Comparison of ENCODE assay signal across 9 cellular contexts in the genomic region with DNA sequence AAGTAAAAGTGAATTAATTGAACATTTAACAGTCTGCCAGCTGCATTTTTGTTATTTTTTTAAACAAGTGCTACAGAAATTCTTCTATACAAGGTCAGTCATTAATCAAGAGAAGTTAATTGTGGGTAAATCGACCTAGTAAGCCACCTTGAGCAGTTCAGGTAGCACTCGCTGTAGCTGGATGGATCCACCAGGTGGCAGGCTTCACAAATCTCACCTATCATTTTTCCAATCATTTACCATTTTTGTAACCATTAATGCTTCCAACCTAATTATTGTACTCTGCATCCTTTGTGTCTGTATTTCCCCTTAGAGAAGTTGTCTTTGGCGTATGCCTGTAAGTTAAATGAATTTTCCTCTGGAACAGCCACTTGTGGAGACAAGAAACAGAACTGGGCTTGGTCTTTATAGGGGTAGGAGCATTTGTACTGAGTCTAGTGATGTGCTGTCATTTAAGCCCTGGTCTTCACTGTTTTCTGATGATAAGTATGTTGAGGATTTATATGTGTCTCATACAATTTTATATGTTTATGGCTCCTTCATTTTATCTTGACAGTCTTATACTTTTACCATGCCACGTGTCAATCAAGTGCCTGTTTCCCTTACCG. TPM values are rescaled to one million over a fixed set of nuclear protein-coding genes. Genes with fewer than 3 reads are reported as not detected.
DNase-seq lines count a peak whose midpoint lies in the region; ATAC-seq, FAIRE-seq and TF ChIP-seq lines count a peak whose summit lies in the region.
"Had no signal": no experiment of that assay in that cellular context is flagged by ENCODE, and none has a peak within 500 bp of the region (broad histone marks: within the 10 kb centered on the region; RNA-seq: fewer than 3 reads in every experiment).

No MANE protein-coding gene starts in this region.

- H3K4me2 ChIP-seq in DND-41 (ENCODE audit: insufficient read depth, low read length) = no peak overlapping the region

- H3K27me3 ChIP-seq in DND-41 (ENCODE audit: insufficient read depth, low read length, poor library complexity) = no peaks in the 10 kb centered on the region

- peak; percentile 44 for ATAC-seq in DND-41 (ENCODE audit: insufficient read depth, low read depth)
- ATAC-seq in GM21526 (IDR thresholded peaks at IDR 0.05; ENCODE audit: low FRiP score, unreplicated experiment) = peak; percentile 63
- ATAC-seq in activated CD8-positive, alpha-beta T cell treated with anti-CD3 and anti-CD28 coated beads, Interleukin-2, amount 10 ng/mL, durations not matched to agents 7 days and 5 days = peak; percentile 70
- no peak for ATAC-seq in GM18858 (IDR thresholded peaks at IDR 0.05; ENCODE audit: unreplicated experiment)

- peaks cover 13% of the 10 kb centered on the region for H3K36me3 Mint-ChIP-seq in activated CD8-positive, alpha-beta T cell treated with anti-CD3 and anti-CD28 coated beads, Interleukin-2, amount 10 ng/mL, durations not matched to agents 7 days and 5 days (ENCODE audit: low read depth)

- H3K27ac ChIP-seq in DND-41 (ENCODE audit: low read length) = peak overlapping the region; percentile 42; the same call in 1 of the 2 replicates

- H3K9me3 Mint-ChIP-seq in activated CD8-positive, alpha-beta T cell treated with anti-CD3 and anti-CD28 coated beads, Interleukin-2, amount 10 ng/mL, durations not matched to agents 7 days and 5 days (ENCODE audit: insufficient read depth) = no peaks in the 10 kb centered on the region

- peaks cover 34% of the 10 kb centered on the region for H3K36me3 ChIP-seq in DND-41 (ENCODE audit: insufficient read depth, low read length)

- no peak for FAIRE-seq in frontal cortex (lab: Jason Lieb, UNC)
- FAIRE-seq: TTC549 had no signal

- no peak overlapping the region for H3K9ac ChIP-seq in DND-41 (ENCODE audit: low read depth, low read length)

- no peak for TF ChIP-seq POLR2A in erythroblast (IDR thresholded peaks at IDR 0.05; ENCODE audit: low read length)

- CTCF ChIA-PET in activated CD8-positive, alpha-beta T cell treated with anti-CD3 and anti-CD28 coated beads, Interleukin-2, amount 10 ng/mL, durations not matched to agents 7 days and 5 days (lab: Charles Lee) = interaction anchor here (0.6 to 18.0 kb wide), 22 partner anchors 9 to 851 kb away, joined by 3 to 441 read pairs (median 4); no protein-coding TSS in a partner anchor

- no peaks in the 10 kb centered on the region for H3K9me3 ChIP-seq in DND-41 (ENCODE audit: insufficient read depth, low read length, severe bottlenecking)

- H3K79me2 ChIP-seq in DND-41 (ENCODE audit: insufficient read depth, low read length) = peaks cover 5% of the 10 kb centered on the region; the same call in 1 of the 2 replicates

- TF ChIP-seq CTCF in DND-41 (IDR thresholded peaks at IDR 0.05; ENCODE audit: borderline replicate concordance, extremely low read depth, low read length, poor library complexity, severe bottlenecking) = peak; percentile 94

- no peak overlapping the region for H3K4me3 ChIP-seq in DND-41 (ENCODE audit: low read depth in 1 of 2, low read length in 2 of 2)

- H2AFZ ChIP-seq in DND-41 (ENCODE audit: low read depth, low read length) = no peak overlapping the region

- H4K20me1 ChIP-seq in DND-41 (ENCODE audit: insufficient read depth, low read length) = no peaks in the 10 kb centered on the region

- H3K4me1 Mint-ChIP-seq in activated CD8-positive, alpha-beta T cell treated with anti-CD3 and anti-CD28 coated beads, Interleukin-2, amount 10 ng/mL, durations not matched to agents 7 days and 5 days (ENCODE audit: low read depth) = peaks cover 52% of the 10 kb centered on the region

- H3K4me1 ChIP-seq in DND-41 (ENCODE audit: insufficient read depth, low read length) = peaks cover 23% of the 10 kb centered on the region

- H3K4me3 Mint-ChIP-seq in activated CD8-positive, alpha-beta T cell treated with anti-CD3 and anti-CD28 coated beads, Interleukin-2, amount 10 ng/mL, durations not matched to agents 7 days and 5 days = no peak overlapping the region

- DNase-seq in DND-41 (peak; percentile 63), NCI-H1105 (lab: John Stamatoyannopoulos, UW) (peak; percentile 10), erythroblast (lab: John Stamatoyannopoulos, UW) (peak; percentile 18 to 51), pons (ENCODE audit: low spot score) (peak; percentile 31), frontal cortex (ENCODE audit: low spot score in 2 of 2) (no peak)
- DNase-seq in activated CD8-positive, alpha-beta T cell treated with anti-CD3 and anti-CD28 coated beads, Interleukin-2, amount 10 ng/mL, durations not matched to agents 7 days and 5 days = peak; percentile 63

- no peaks in the 10 kb centered on the region for H3K27me3 Mint-ChIP-seq in activated CD8-positive, alpha-beta T cell treated with anti-CD3 and anti-CD28 coated beads, Interleukin-2, amount 10 ng/mL, durations not matched to agents 7 days and 5 days (ENCODE audit: low read depth)

- POLR2A ChIA-PET in activated CD8-positive, alpha-beta T cell treated with anti-CD3 and anti-CD28 coated beads, Interleukin-2, amount 10 ng/mL, durations not matched to agents 7 days and 5 days (lab: Charles Lee) = interaction anchor here (0.6 kb wide), 1 partner anchor 154 kb away, joined by 3 read pairs; no protein-coding TSS in a partner anchor

- H3K27ac Mint-ChIP-seq in activated CD8-positive, alpha-beta T cell treated with anti-CD3 and anti-CD28 coated beads, Interleukin-2, amount 10 ng/mL, durations not matched to agents 7 days and 5 days = peak overlapping the region; percentile 48

RNA-seq across cellular contexts. Expression of gene CD180, which starts 39.5 kb away (rescaled TPM):
- total RNA-seq in activated CD8-positive, alpha-beta T cell treated with anti-CD3 and anti-CD28 coated beads, Interleukin-2, amount 10 ng/mL, durations not matched to agents 7 days and 5 days = not detected
- 0.41 TPM for total RNA-seq in frontal cortex

Comparison
In these comparisons a context has a peak if more than half of its experiments do, and no peak if none do; other contexts are left out.
1. DNase-seq: peak in DND-41 (single experiment), NCI-H1105 (single experiment), activated CD8-positive, alpha-beta T cell treated with anti-CD3 and anti-CD28 coated beads, Interleukin-2, amount 10 ng/mL, durations not matched to agents 7 days and 5 days (single experiment), erythroblast (2 of 2) and pons (single experiment); none in frontal cortex (0 of 2).